Comparison of ENCODE assay signal across 1 cellular context in genomic region chr7:55533050-55533728, GRCh38.
A peak's percentile ranks its signal among the peaks of the same experiment; 100 is the strongest.
TF ChIP-seq lines count a peak whose summit lies in the region.

No MANE protein-coding gene starts in this region.

TF ChIP-seq in GM12878, 131 proteins besides CTCF, POLR2A, EP300 and RAD21 (continued from another document and continues in another):
- TF ChIP-seq, protein P1, sequence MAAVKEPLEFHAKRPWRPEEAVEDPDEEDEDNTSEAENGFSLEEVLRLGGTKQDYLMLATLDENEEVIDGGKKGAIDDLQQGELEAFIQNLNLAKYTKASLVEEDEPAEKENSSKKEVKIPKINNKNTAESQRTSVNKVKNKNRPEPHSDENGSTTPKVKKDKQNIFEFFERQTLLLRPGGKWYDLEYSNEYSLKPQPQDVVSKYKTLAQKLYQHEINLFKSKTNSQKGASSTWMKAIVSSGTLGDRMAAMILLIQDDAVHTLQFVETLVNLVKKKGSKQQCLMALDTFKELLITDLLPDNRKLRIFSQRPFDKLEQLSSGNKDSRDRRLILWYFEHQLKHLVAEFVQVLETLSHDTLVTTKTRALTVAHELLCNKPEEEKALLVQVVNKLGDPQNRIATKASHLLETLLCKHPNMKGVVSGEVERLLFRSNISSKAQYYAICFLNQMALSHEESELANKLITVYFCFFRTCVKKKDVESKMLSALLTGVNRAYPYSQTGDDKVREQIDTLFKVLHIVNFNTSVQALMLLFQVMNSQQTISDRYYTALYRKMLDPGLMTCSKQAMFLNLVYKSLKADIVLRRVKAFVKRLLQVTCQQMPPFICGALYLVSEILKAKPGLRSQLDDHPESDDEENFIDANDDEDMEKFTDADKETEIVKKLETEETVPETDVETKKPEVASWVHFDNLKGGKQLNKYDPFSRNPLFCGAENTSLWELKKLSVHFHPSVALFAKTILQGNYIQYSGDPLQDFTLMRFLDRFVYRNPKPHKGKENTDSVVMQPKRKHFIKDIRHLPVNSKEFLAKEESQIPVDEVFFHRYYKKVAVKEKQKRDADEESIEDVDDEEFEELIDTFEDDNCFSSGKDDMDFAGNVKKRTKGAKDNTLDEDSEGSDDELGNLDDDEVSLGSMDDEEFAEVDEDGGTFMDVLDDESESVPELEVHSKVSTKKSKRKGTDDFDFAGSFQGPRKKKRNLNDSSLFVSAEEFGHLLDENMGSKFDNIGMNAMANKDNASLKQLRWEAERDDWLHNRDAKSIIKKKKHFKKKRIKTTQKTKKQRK (IDR thresholded peaks at IDR 0.05; ENCODE audit: low read depth, low read length): no peak
- TF ChIP-seq ZNF622 (IDR thresholded peaks at IDR 0.05) (no peak), BACH1 (IDR thresholded peaks at IDR 0.05; ENCODE audit: borderline replicate concordance) (peak; percentile 94), MEF2B (IDR thresholded peaks at IDR 0.05; ENCODE audit: partially characterized antibody, poor library complexity, severe bottlenecking) (peak; percentile 87), ZNF217 (IDR thresholded peaks at IDR 0.05) (peak; percentile 42; the same call in 1 of the 2 replicates), TAF1 (IDR thresholded peaks at IDR 0.05; ENCODE audit: borderline replicate concordance, low read depth, low read length) (peak; percentile 31; the same call in 1 of the 2 replicates), HCFC1 (IDR thresholded peaks at IDR 0.05; ENCODE audit: low read length) (no peak), TBL1XR1 (IDR thresholded peaks at IDR 0.05; ENCODE audit: low read depth, low read length) (peak; percentile 99), ZSCAN29 (IDR thresholded peaks at IDR 0.05) (no peak; the same call in 1 of the 2 replicates), EED (IDR thresholded peaks at IDR 0.05; ENCODE audit: low read depth) (peak; percentile 99), NR2C2 (IDR thresholded peaks at IDR 0.05; ENCODE audit: borderline replicate concordance, control insufficient read depth, insufficient read length, low read depth) (no peak), MEF2A (IDR thresholded peaks at IDR 0.05; ENCODE audit: insufficient read depth, low read depth, low read length) (peak; percentile 95), E2F4 (IDR thresholded peaks at IDR 0.05; ENCODE audit: low read depth, low read length) (no peak), STAT3 (IDR thresholded peaks at IDR 0.05; ENCODE audit: low read depth, low read length) (peak; percentile 49; the same call in 1 of the 2 replicates), PAX5 (IDR thresholded peaks at IDR 0.05; ENCODE audit: borderline replicate concordance, low read depth, low read length) (peak; percentile 99), HDGF (IDR thresholded peaks at IDR 0.05) (no peak), USF2 (IDR thresholded peaks at IDR 0.05; ENCODE audit: borderline replicate concordance, low read depth, low read length) (no peak; the same call in 1 of the 2 replicates), SKIL (IDR thresholded peaks at IDR 0.05; ENCODE audit: low read depth, poor library complexity, severe bottlenecking) (peak; percentile 99), SIX5 (IDR thresholded peaks at IDR 0.05; ENCODE audit: low read depth, low read length, severe bottlenecking) (no peak), SUPT20H (IDR thresholded peaks at IDR 0.05; ENCODE audit: borderline replicate concordance, control insufficient read depth, low read depth, low read length) (no peak), BMI1 (IDR thresholded peaks at IDR 0.05; ENCODE audit: borderline replicate concordance) (peak; percentile 85), FOXM1 (IDR thresholded peaks at IDR 0.05; ENCODE audit: low read depth, low read length) (no peak), CEBPB (IDR thresholded peaks at IDR 0.05; ENCODE audit: borderline replicate concordance in 1 of 2, low read depth in 2 of 2, low read length in 2 of 2) (no peak), JUNB (IDR thresholded peaks at IDR 0.05) (peak; percentile 96), EZH2 (IDR thresholded peaks at IDR 0.05; ENCODE audit: borderline replicate concordance, control insufficient read depth, low read depth, low read length) (no peak), DPF2 (IDR thresholded peaks at IDR 0.05) (peak; percentile 99), NFXL1 (IDR thresholded peaks at IDR 0.05; ENCODE audit: borderline replicate concordance) (no peak), NBN (IDR thresholded peaks at IDR 0.05) (peak; percentile 95), NR2C1 (IDR thresholded peaks at IDR 0.05) (no peak), CUX1 (IDR thresholded peaks at IDR 0.05; ENCODE audit: insufficient replicate concordance, low read depth, low read length) (peak; percentile 66)
- TF ChIP-seq, protein P2, sequence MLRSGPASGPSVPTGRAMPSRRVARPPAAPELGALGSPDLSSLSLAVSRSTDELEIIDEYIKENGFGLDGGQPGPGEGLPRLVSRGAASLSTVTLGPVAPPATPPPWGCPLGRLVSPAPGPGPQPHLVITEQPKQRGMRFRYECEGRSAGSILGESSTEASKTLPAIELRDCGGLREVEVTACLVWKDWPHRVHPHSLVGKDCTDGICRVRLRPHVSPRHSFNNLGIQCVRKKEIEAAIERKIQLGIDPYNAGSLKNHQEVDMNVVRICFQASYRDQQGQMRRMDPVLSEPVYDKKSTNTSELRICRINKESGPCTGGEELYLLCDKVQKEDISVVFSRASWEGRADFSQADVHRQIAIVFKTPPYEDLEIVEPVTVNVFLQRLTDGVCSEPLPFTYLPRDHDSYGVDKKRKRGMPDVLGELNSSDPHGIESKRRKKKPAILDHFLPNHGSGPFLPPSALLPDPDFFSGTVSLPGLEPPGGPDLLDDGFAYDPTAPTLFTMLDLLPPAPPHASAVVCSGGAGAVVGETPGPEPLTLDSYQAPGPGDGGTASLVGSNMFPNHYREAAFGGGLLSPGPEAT (IDR thresholded peaks at IDR 0.05; ENCODE audit: low read depth): peak; percentile 100
- TF ChIP-seq, protein P3, sequence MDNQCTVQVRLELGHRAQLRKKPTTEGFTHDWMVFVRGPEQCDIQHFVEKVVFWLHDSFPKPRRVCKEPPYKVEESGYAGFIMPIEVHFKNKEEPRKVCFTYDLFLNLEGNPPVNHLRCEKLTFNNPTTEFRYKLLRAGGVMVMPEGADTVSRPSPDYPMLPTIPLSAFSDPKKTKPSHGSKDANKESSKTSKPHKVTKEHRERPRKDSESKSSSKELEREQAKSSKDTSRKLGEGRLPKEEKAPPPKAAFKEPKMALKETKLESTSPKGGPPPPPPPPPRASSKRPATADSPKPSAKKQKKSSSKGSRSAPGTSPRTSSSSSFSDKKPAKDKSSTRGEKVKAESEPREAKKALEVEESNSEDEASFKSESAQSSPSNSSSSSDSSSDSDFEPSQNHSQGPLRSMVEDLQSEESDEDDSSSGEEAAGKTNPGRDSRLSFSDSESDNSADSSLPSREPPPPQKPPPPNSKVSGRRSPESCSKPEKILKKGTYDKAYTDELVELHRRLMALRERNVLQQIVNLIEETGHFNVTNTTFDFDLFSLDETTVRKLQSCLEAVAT (IDR thresholded peaks at IDR 0.05): peak; percentile 98
- TF ChIP-seq, protein P4, sequence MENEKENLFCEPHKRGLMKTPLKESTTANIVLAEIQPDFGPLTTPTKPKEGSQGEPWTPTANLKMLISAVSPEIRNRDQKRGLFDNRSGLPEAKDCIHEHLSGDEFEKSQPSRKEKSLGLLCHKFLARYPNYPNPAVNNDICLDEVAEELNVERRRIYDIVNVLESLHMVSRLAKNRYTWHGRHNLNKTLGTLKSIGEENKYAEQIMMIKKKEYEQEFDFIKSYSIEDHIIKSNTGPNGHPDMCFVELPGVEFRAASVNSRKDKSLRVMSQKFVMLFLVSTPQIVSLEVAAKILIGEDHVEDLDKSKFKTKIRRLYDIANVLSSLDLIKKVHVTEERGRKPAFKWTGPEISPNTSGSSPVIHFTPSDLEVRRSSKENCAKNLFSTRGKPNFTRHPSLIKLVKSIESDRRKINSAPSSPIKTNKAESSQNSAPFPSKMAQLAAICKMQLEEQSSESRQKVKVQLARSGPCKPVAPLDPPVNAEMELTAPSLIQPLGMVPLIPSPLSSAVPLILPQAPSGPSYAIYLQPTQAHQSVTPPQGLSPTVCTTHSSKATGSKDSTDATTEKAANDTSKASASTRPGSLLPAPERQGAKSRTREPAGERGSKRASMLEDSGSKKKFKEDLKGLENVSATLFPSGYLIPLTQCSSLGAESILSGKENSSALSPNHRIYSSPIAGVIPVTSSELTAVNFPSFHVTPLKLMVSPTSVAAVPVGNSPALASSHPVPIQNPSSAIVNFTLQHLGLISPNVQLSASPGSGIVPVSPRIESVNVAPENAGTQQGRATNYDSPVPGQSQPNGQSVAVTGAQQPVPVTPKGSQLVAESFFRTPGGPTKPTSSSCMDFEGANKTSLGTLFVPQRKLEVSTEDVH (IDR thresholded peaks at IDR 0.05; ENCODE audit: low read depth, partially characterized antibody): no peak
- TF ChIP-seq, protein P5, sequence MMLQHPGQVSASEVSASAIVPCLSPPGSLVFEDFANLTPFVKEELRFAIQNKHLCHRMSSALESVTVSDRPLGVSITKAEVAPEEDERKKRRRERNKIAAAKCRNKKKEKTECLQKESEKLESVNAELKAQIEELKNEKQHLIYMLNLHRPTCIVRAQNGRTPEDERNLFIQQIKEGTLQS (IDR thresholded peaks at IDR 0.05; ENCODE audit: borderline replicate concordance, extremely low read depth, low read depth, low read length): no peak
